9 cellular contexts compared by ENCODE assay signal in genomic region chr12:70920251-70920851, GRCh38. TPM values are rescaled to one million over a fixed set of nuclear protein-coding genes. Genes with fewer than 3 reads are reported as not detected.
DNase-seq lines count a peak whose midpoint lies in the region; TF ChIP-seq lines count a peak whose summit lies in the region.
"Had no signal": no experiment of that assay in that cellular context is flagged by ENCODE, and none has a peak within 500 bp of the region (broad histone marks: within the 10 kb centered on the region; RNA-seq: fewer than 3 reads in every experiment).

Gene PTPRR (minus strand): TSS chr12:70920738. CDS start chr12:70920390, 348 bp downstream.

- H3K27ac ChIP-seq in stomach, result no peak within 1 kb of the TSS
- no peak within 1 kb of the TSS for H3K27ac ChIP-seq in spleen
- H3K27ac ChIP-seq: HL-60 had no signal

- TF ChIP-seq CTCF in stomach (IDR thresholded peaks at IDR 0.05), result no peak
- TF ChIP-seq CTCF in spleen (IDR thresholded peaks at IDR 0.05 in 8 of 11, conservative IDR thresholded peaks at IDR 0.05 in 3 of 11), result no peak

- DNase-seq in HuH-7.5 (ENCODE audit: low spot score) (peak; percentile 13), SHP77 treated with DMSO at 0.1 percent for 48 hours (lab: John Stamatoyannopoulos, UW) (peak; percentile 5), stomach (no peak), spleen (no peak), H4 (ENCODE audit: low spot score) (no peak)
- no peak for DNase-seq in activated CD4-positive, alpha-beta T cell treated with anti-CD3 and anti-CD28 coated beads, Interleukin-2, amount 50 U/mL, for 48 hours
- DNase-seq in stimulated activated CD4-positive, alpha-beta T cell treated with anti-CD3 and anti-CD28 coated beads, Interleukin-1b, Interleukin-23, amount 100 ng/mL, for 48 hours, result no peak

- peaks cover 4 to 25% (median 19%) of the 10 kb centered on the region in 3 donors for H3K27me3 ChIP-seq in stomach
- peaks cover 0 to 26% (median 4%) of the 10 kb centered on the region in 7 donors for H3K27me3 ChIP-seq in spleen (replicated peaks in 1 of 7)

- no peaks in the 10 kb centered on the region for H3K9me3 ChIP-seq in iPS-18c (ENCODE audit: control insufficient read depth, insufficient read depth, low read length)
- H3K9me3 ChIP-seq in stomach, result no peaks in the 10 kb centered on the region
- no peaks in the 10 kb centered on the region for H3K9me3 ChIP-seq in spleen

- intact Hi-C loops in stomach (cut with DNase I; ENCODE audit: low total_unique reads) (no loop called here), spleen (cut with DNase I; ENCODE audit: low total_unique reads) (no loop called here)

- H3K4me3 ChIP-seq in iPS-18c (ENCODE audit: insufficient read depth, low read depth, low read length) (peak within 1 kb of the TSS; percentile 41), stomach (peak within 1 kb of the TSS; percentile 15 to 32 (median 22)), spleen (no peak within 1 kb of the TSS)

- TF ChIP-seq EP300 in stomach (IDR thresholded peaks at IDR 0.05), result no peak

- TF ChIP-seq POLR2A in stomach (IDR thresholded peaks at IDR 0.05), result no peak
- TF ChIP-seq POLR2A in spleen (IDR thresholded peaks at IDR 0.05), result no peak

- no peaks in the 10 kb centered on the region for H3K36me3 ChIP-seq in stomach
- no peaks in the 10 kb centered on the region for H3K36me3 ChIP-seq in spleen

- 3 to 7% (median 4%) methylated on average over 25 to 29 of the region's 29 CpGs for WGBS in stomach, 5 donors
- WGBS in spleen, 5 donors, result 5 to 11% (median 7%) methylated on average over 26 to 29 of the region's 29 CpGs

- peaks cover 5 to 11% (median 9%) of the 10 kb centered on the region in 4 donors for H3K4me1 ChIP-seq in stomach
- no peaks in the 10 kb centered on the region for H3K4me1 ChIP-seq in spleen

RNA-seq across cellular contexts. Expression of gene PTPRR, which starts in this region (rescaled TPM):
- total RNA-seq in stomach (10 to 100 TPM in 1 of 5 donors, 1 to 10 TPM in 1, under 1 TPM in 1, not detected in 2; 0.58 to 11.1 (median 9.5) TPM), spleen (1 to 10 TPM in 5 of 7 donors, under 1 TPM in 2; 0.47 to 2.7 (median 1.6) TPM)
- polyA plus RNA-seq in stomach (1 to 10 TPM in 2 of 3 donors, under 1 TPM in 1; 0.45 to 5.7 (median 2.2) TPM), spleen (1 to 10 TPM in 1 of 3 donors, under 1 TPM in 2; 0.41 to 2.0 (median 0.64) TPM)
- 1.3 TPM in 2 replicates for total RNA-seq in H4 (2014; rRNA removed; shearing (Covaris generic))

Comparison
In these comparisons a context has a peak if more than half of its experiments do, and no peak if none do; other contexts are left out.
1. DNase-seq: peak in HuH-7.5 (single experiment) and SHP77 treated with DMSO at 0.1 percent for 48 hours (single experiment); none in stomach (single experiment), activated CD4-positive, alpha-beta T cell treated with anti-CD3 and anti-CD28 coated beads, Interleukin-2, amount 50 U/mL, for 48 hours (0 of 2), spleen (single experiment), H4 (single experiment) and stimulated activated CD4-positive, alpha-beta T cell treated with anti-CD3 and anti-CD28 coated beads, Interleukin-1b, Interleukin-23, amount 100 ng/mL, for 48 hours (single experiment).
2. H3K4me3 ChIP-seq: peak in iPS-18c (single experiment) and stomach (4 of 4); none in spleen (0 of 8).